ENCODE assay signal across 7 cellular contexts in genomic region chr4:40600741-40601315, GRCh38. TPM values are rescaled to one million over a fixed set of nuclear protein-coding genes. Genes with fewer than 3 reads are reported as not detected.
DNase-seq lines count a peak whose midpoint lies in the region; ATAC-seq and TF ChIP-seq lines count a peak whose summit lies in the region.
"Not testable (repeated sequence)": the region's sequence is repeated elsewhere in the genome, so short reads cannot be mapped to it uniquely, and the experiment has no call there.

No MANE protein-coding gene starts in this region.

- H2AFZ ChIP-seq in GM23338, result not testable (repeated sequence)

- H3K79me2 ChIP-seq in GM23338 (replicated peaks; ENCODE audit: insufficient read depth), result peaks cover 99% of the 10 kb centered on the region

- WGBS in right cardiac atrium, result 92% methylated on average over 14 of the region's 14 CpGs
- 87 to 96% (median 94%) methylated on average over 14 of the region's 14 CpGs for WGBS in stomach, 5 donors

- not testable (repeated sequence) for H3K4me1 Mint-ChIP-seq in GM23338
- H3K4me1 Mint-ChIP-seq in dendritic cell treated with granulocyte-macrophage colony-stimulating factor and Interleukin-4, amounts not matched to agents 40 ng/mL and 50 ng/mL, for 4 days (ENCODE audit: low read depth), result peaks cover 56% of the 10 kb centered on the region

- TF ChIP-seq CTCF in GM23338 (conservative IDR thresholded peaks at IDR 0.05; ENCODE audit: low read depth in 2 of 2); stomach (IDR thresholded peaks at IDR 0.05): not testable (repeated sequence)

- H3K9me2 ChIP-seq in GM23338 (ENCODE audit: insufficient read depth), result not testable (repeated sequence)

- H4K20me1 ChIP-seq in GM23338 (replicated peaks; ENCODE audit: insufficient read depth), result peaks cover 12% of the 10 kb centered on the region

- H3K4me3 ChIP-seq in GM23338; right cardiac atrium (ENCODE audit: low read length); muscle layer of duodenum (ENCODE audit: low read depth in 1 of 2, low read length in 2 of 2); stomach: not testable (repeated sequence)

- peaks cover 44% of the 10 kb centered on the region for H3K36me3 Mint-ChIP-seq in GM23338 (ENCODE audit: low read depth)
- H3K36me3 Mint-ChIP-seq in dendritic cell treated with granulocyte-macrophage colony-stimulating factor and Interleukin-4, amounts not matched to agents 40 ng/mL and 50 ng/mL, for 4 days (ENCODE audit: low read depth), result peaks cover 70% of the 10 kb centered on the region

- H3K4me2 ChIP-seq in GM23338, result not testable (repeated sequence)

- TF ChIP-seq POLR2A in stomach (IDR thresholded peaks at IDR 0.05), result not testable (repeated sequence)

- not testable (repeated sequence) for H3K27me3 ChIP-seq in GM23338 (ENCODE audit: insufficient read depth); right cardiac atrium (ENCODE audit: control insufficient read depth, insufficient read depth); muscle layer of duodenum (ENCODE audit: low read depth, low read length); stomach

- H3K9me3 Mint-ChIP-seq in GM23338; dendritic cell treated with granulocyte-macrophage colony-stimulating factor and Interleukin-4, amounts not matched to agents 40 ng/mL and 50 ng/mL, for 4 days: not testable (repeated sequence)

- H3F3A ChIP-seq in GM23338 (replicated peaks; ENCODE audit: low read depth), result not testable (repeated sequence)

- ATAC-seq in GM23338, result not testable (repeated sequence)
- ATAC-seq in right cardiac atrium, result peak; percentile 43 to 59

- H3K27ac Mint-ChIP-seq in GM23338, result 0 out of 2 replicates have a peak overlapping the region, but pooled peaks have one; percentile 27
- H3K27ac Mint-ChIP-seq in dendritic cell treated with granulocyte-macrophage colony-stimulating factor and Interleukin-4, amounts not matched to agents 40 ng/mL and 50 ng/mL, for 4 days, result peak overlapping the region; percentile 88

- not testable (repeated sequence) for DNase-seq in GM23338 (ENCODE audit: low spot score); stomach
- DNase-seq in MV-4-11 (lab: John Stamatoyannopoulos, UW), result peak; percentile 97
- peak; percentile 92 for DNase-seq in SKM-1 (lab: John Stamatoyannopoulos, UW; ENCODE audit: unreplicated experiment)
- DNase-seq in right cardiac atrium, result peak in 1 of 3 donors; percentile 61

- H3K36me3 ChIP-seq in GM23338 (ENCODE audit: insufficient read depth); muscle layer of duodenum (ENCODE audit: control insufficient read depth in 1 of 2, insufficient read depth in 2 of 2, low read length in 2 of 2); stomach: not testable (repeated sequence)

- not testable (repeated sequence) for H3K27me3 Mint-ChIP-seq in GM23338 (ENCODE audit: insufficient read depth, low read depth, poor library complexity); dendritic cell treated with granulocyte-macrophage colony-stimulating factor and Interleukin-4, amounts not matched to agents 40 ng/mL and 50 ng/mL, for 4 days

- intact Hi-C loops in dendritic cell treated with granulocyte-macrophage colony-stimulating factor and Interleukin-4, amounts not matched to agents 40 ng/mL and 50 ng/mL, for 4 days (cut with micrococcal nuclease), result loop anchor here (1.0 to 2.0 kb wide), 2 partner anchors 24 to 28 kb away; partner anchors contain the start of gene RBM47
- intact Hi-C loops in right cardiac atrium (cut with DNase I); stomach (cut with DNase I; ENCODE audit: low total_unique reads): not testable (repeated sequence)

- peak overlapping the region; percentile 86 for H3K27ac ChIP-seq in GM23338 (ENCODE audit: low read depth)
- not testable (repeated sequence) for H3K27ac ChIP-seq in right cardiac atrium (ENCODE audit: low read length)
- peak overlapping the region; percentile 64 for H3K27ac ChIP-seq in muscle layer of duodenum (ENCODE audit: low read length)
- H3K27ac ChIP-seq in stomach, result peak overlapping the region in 4 of 5 donors; percentile 19 to 83 (median 61)

- H3K4me1 ChIP-seq in GM23338 (ENCODE audit: insufficient read depth); right cardiac atrium (ENCODE audit: control insufficient read depth, insufficient read depth, low read length); muscle layer of duodenum (ENCODE audit: control insufficient read depth in 1 of 2, insufficient read depth in 2 of 2, low read length in 2 of 2): not testable (repeated sequence)
- peaks cover 0 to 22% (median 2%) of the 10 kb centered on the region in 4 donors for H3K4me1 ChIP-seq in stomach

- not testable (repeated sequence) for TF ChIP-seq EP300 in stomach (IDR thresholded peaks at IDR 0.05)

- not testable (repeated sequence) for H3K4me3 Mint-ChIP-seq in GM23338; dendritic cell treated with granulocyte-macrophage colony-stimulating factor and Interleukin-4, amounts not matched to agents 40 ng/mL and 50 ng/mL, for 4 days

- not testable (repeated sequence) for H3K9me3 ChIP-seq in right cardiac atrium (ENCODE audit: control insufficient read depth, low read length); muscle layer of duodenum (ENCODE audit: control insufficient read depth in 1 of 2, low read length in 2 of 2); stomach

RNA-seq across cellular contexts. Expression of gene RBM47, which starts 28.8 kb away (rescaled TPM):
- total RNA-seq in GM23338 (2014; rRNA removed; shearing (Covaris generic)), result 125 and 139 TPM in 2 replicates
- 31.8 and 35.6 TPM in 2 replicates for polyA plus RNA-seq in GM23338 (2016; fragmentation: Nextera tagmentation; extraction: Ambion mirVana)
- 1 to 10 TPM; 3.4 to 8.2 (median 4.8) TPM for total RNA-seq in right cardiac atrium
- 0.97 TPM for polyA plus RNA-seq in right cardiac atrium
- 100 to 1,000 TPM; 124 to 448 (median 207) TPM for total RNA-seq in stomach
- polyA plus RNA-seq in stomach, result 10 to 100 TPM; 18.5 to 66.9 (median 34.5) TPM

Comparison
In these comparisons a context has a peak if more than half of its experiments do, and no peak if none do; other contexts are left out.
1. RNA of gene RBM47, which starts 28.8 kb away (total RNA-seq): 124 to 448 TPM in stomach and 125 to 139 TPM in GM23338; 3.4 to 8.2 TPM in right cardiac atrium; every median in the first group is over 10 times any median in the second.